20 cellular contexts compared by ENCODE assay signal in genomic region chr19:17957887-17958286, GRCh38. TPM values are rescaled to one million over a fixed set of nuclear protein-coding genes. Genes with fewer than 3 reads are reported as not detected.
DNase-seq lines count a peak whose midpoint lies in the region; ATAC-seq, FAIRE-seq and TF ChIP-seq lines count a peak whose summit lies in the region.
"Had no signal": no experiment of that assay in that cellular context is flagged by ENCODE, and none has a peak within 500 bp of the region (broad histone marks: within the 10 kb centered on the region; RNA-seq: fewer than 3 reads in every experiment).

No MANE protein-coding gene starts in this region.

- no peak overlapping the region for H2BK20ac ChIP-seq in H1 (ENCODE audit: low read length)

- H3K4me3 ChIP-seq in A549 (no peak overlapping the region), H1 (ENCODE audit: extremely low read depth in 1 of 4, insufficient read depth in 2 of 4, low read depth in 3 of 4, low read length in 4 of 4) (no peak overlapping the region), adrenal gland (no peak overlapping the region)
- H3K4me3 ChIP-seq: BLaER1, GM23338, HAP-1 had no signal

- no peak for DNase-seq in A549 (ENCODE audit: low read depth in 1 of 2, low spot score in 1 of 2)
- DNase-seq in D721Med (ENCODE audit: insufficient read length, low spot score): peak; percentile 1
- DNase-seq in H1 (ENCODE audit: low read depth in 1 of 2, low spot score in 2 of 2): no peak
- no peak for DNase-seq in adrenal gland
- DNase-seq in NCI-H510A treated with DMSO at 0.1 percent for 48 hours (lab: John Stamatoyannopoulos, UW): no peak
- DNase-seq: CD4-positive, alpha-beta T cell; CD8-positive, alpha-beta memory T cell; DMS53; DMS79 treated with DMSO at 0.1 percent for 48 hours; GF-D8 had no signal

- no peaks in the 10 kb centered on the region for H3K9me3 Mint-ChIP-seq in stimulated activated memory B cell treated with anti-CD40 and anti-IgM and Interleukin-4, amounts not matched to agents 10 μg/mL and 1 μg/mL and 100 μg/mL, for 72 hours
- H3K9me3 Mint-ChIP-seq: CD4-positive, alpha-beta T cell; CD8-positive, alpha-beta memory T cell; GM23338 had no signal

- TF ChIP-seq POLR2A in A549 (IDR thresholded peaks at IDR 0.05; ENCODE audit: low read length): no peak
- no peak for TF ChIP-seq POLR2A in H1 (IDR thresholded peaks at IDR 0.05; ENCODE audit: control extremely low read depth in 1 of 2, low read depth in 2 of 2, low read length in 2 of 2)
- no peak for TF ChIP-seq POLR2A in adrenal gland (IDR thresholded peaks at IDR 0.05)

- peaks cover 10% of the 10 kb centered on the region for H3K4me1 Mint-ChIP-seq in stimulated activated memory B cell treated with anti-CD40 and anti-IgM and Interleukin-4, amounts not matched to agents 10 μg/mL and 1 μg/mL and 100 μg/mL, for 72 hours

- no peak overlapping the region for H3K4me3 Mint-ChIP-seq in stimulated activated memory B cell treated with anti-CD40 and anti-IgM and Interleukin-4, amounts not matched to agents 10 μg/mL and 1 μg/mL and 100 μg/mL, for 72 hours
- H3K4me3 Mint-ChIP-seq: B cell; CD14-positive monocyte; CD4-positive, alpha-beta T cell; CD8-positive, alpha-beta memory T cell; GM23338 had no signal

- peaks cover 0 to 3% of the 10 kb centered on the region in 2 experiments for H4K20me1 ChIP-seq in H1 (replicated peaks in 1 of 2; ENCODE audit: control insufficient read depth in 1 of 2, insufficient read depth in 2 of 2, low read length in 2 of 2)

- no peak overlapping the region for H3K23ac ChIP-seq in H1 (ENCODE audit: insufficient read length)

- H3K18ac ChIP-seq in H1 (ENCODE audit: extremely low read depth, low read length): no peak overlapping the region

- no peak for TF ChIP-seq CTCF in A549 (IDR thresholded peaks at IDR 0.05)
- no peak for TF ChIP-seq CTCF in D721Med (IDR thresholded peaks at IDR 0.05; ENCODE audit: insufficient read depth, missing control alignments)
- no peak for TF ChIP-seq CTCF in H1 (IDR thresholded peaks at IDR 0.05; ENCODE audit: control extremely low read depth in 1 of 3, insufficient read depth in 1 of 3, low read depth in 1 of 3, low read length in 3 of 3)
- no peak for TF ChIP-seq CTCF in adrenal gland (IDR thresholded peaks at IDR 0.05)

- no peak overlapping the region for H3K56ac ChIP-seq in H1 (replicated peaks; ENCODE audit: insufficient read length, low read depth, low read length)

- no peak for TF ChIP-seq RAD21 in A549 (conservative IDR thresholded peaks at IDR 0.05 in 1 of 2, IDR thresholded peaks at IDR 0.05 in 1 of 2)
- TF ChIP-seq RAD21 in H1 (IDR thresholded peaks at IDR 0.05 in 1 of 2, conservative IDR thresholded peaks at IDR 0.05 in 1 of 2; ENCODE audit: low read depth in 2 of 2, low read length in 2 of 2): no peak

- H3K27ac ChIP-seq in A549 (no peak overlapping the region), H1 (ENCODE audit: low read depth, low read length) (no peak overlapping the region), adrenal gland (no peak overlapping the region)
- H3K27ac ChIP-seq: BLaER1 had no signal

- intact Hi-C loops in adrenal gland (cut with DNase I): no loop called here

- H4K8ac ChIP-seq in H1 (ENCODE audit: extremely low read depth, insufficient read depth, low read length): no peak overlapping the region

- no peak overlapping the region for H2BK12ac ChIP-seq in H1 (ENCODE audit: low read depth, low read length)

- H3K27ac Mint-ChIP-seq in stimulated activated memory B cell treated with anti-CD40 and anti-IgM and Interleukin-4, amounts not matched to agents 10 μg/mL and 1 μg/mL and 100 μg/mL, for 72 hours: no peak overlapping the region
- H3K27ac Mint-ChIP-seq: B cell; CD14-positive monocyte; CD4-positive, alpha-beta T cell; GM23338 had no signal

- H3K27me3 Mint-ChIP-seq in stimulated activated memory B cell treated with anti-CD40 and anti-IgM and Interleukin-4, amounts not matched to agents 10 μg/mL and 1 μg/mL and 100 μg/mL, for 72 hours: peaks cover 59% of the 10 kb centered on the region

- no peak for ATAC-seq in A549
- no peak for ATAC-seq in stimulated activated memory B cell treated with anti-CD40 and anti-IgM and Interleukin-4, amounts not matched to agents 10 μg/mL and 1 μg/mL and 100 μg/mL, for 72 hours
- ATAC-seq: GM23338 had no signal

- H3K79me2 ChIP-seq in H1 (ENCODE audit: control insufficient read depth in 1 of 2, insufficient read depth in 2 of 2, low read length in 2 of 2): no peaks in the 10 kb centered on the region

- no peak overlapping the region for H4K5ac ChIP-seq in H1 (ENCODE audit: insufficient read length, low read depth, low read length)

- H3K4ac ChIP-seq in H1 (replicated peaks; ENCODE audit: insufficient read length, low read depth, low read length): no peak overlapping the region

- TF ChIP-seq EP300 in A549 (IDR thresholded peaks at IDR 0.05) (no peak), H1 (IDR thresholded peaks at IDR 0.05; ENCODE audit: borderline replicate concordance in 1 of 2, low read depth in 2 of 2, low read length in 2 of 2) (no peak)

- H4K91ac ChIP-seq in H1 (replicated peaks; ENCODE audit: insufficient read length, low read length): no peak overlapping the region

- H3K4me1 ChIP-seq in A549 (no peaks in the 10 kb centered on the region; the same call in 2 of the 3 replicates), H1 (replicated peaks in 1 of 4; ENCODE audit: control insufficient read depth in 3 of 4, insufficient read depth in 4 of 4, low read length in 3 of 4) (peaks cover 0 to 17% (median 5%) of the 10 kb centered on the region in 4 experiments; a peak in 6 of 7 replicates), adrenal gland (replicated peaks in 1 of 2) (peaks cover 0 to 2% of the 10 kb centered on the region in 2 donors)

- H3K36me3 ChIP-seq in H1 (ENCODE audit: control insufficient read depth in 2 of 4, insufficient read depth in 4 of 4, low read length in 3 of 4) (no peaks in the 10 kb centered on the region), adrenal gland (replicated peaks in 1 of 2) (no peaks in the 10 kb centered on the region)
- H3K36me3 ChIP-seq: BLaER1, HAP-1 had no signal

- H3K4me2 ChIP-seq in A549 (no peak overlapping the region), H1 (ENCODE audit: insufficient read depth in 1 of 2, low read depth in 2 of 2, low read length in 2 of 2) (no peak overlapping the region)
- H3K4me2 ChIP-seq: BLaER1, GM23338 had no signal

- no peaks in the 10 kb centered on the region for H3K36me3 Mint-ChIP-seq in stimulated activated memory B cell treated with anti-CD40 and anti-IgM and Interleukin-4, amounts not matched to agents 10 μg/mL and 1 μg/mL and 100 μg/mL, for 72 hours
- H3K36me3 Mint-ChIP-seq: CD8-positive, alpha-beta memory T cell had no signal

- H3K23me2 ChIP-seq in H1 (ENCODE audit: low read depth, low read length): no peaks in the 10 kb centered on the region

- H3K9me3 ChIP-seq in A549 (no peaks in the 10 kb centered on the region), H1 (ENCODE audit: insufficient read depth in 2 of 2, low read depth in 1 of 2, low read length in 1 of 2) (no peaks in the 10 kb centered on the region), adrenal gland (replicated peaks in 1 of 3) (no peaks in the 10 kb centered on the region)
- H3K9me3 ChIP-seq: BLaER1, HAP-1 had no signal

- H3K9ac ChIP-seq in H1 (replicated peaks in 1 of 4; ENCODE audit: extremely low read depth in 1 of 4, low read depth in 3 of 4, low read length in 3 of 4): no peak overlapping the region
- H3K9ac ChIP-seq: BLaER1 had no signal

- no peaks in the 10 kb centered on the region for H3K79me1 ChIP-seq in H1 (ENCODE audit: low read depth, low read length)

- H3K27me3 ChIP-seq in H1 (replicated peaks in 1 of 4; ENCODE audit: control insufficient read depth in 3 of 4, extremely low read depth in 1 of 4, insufficient read depth in 3 of 4, low read length in 3 of 4) (peaks cover 3 to 21% (median 13%) of the 10 kb centered on the region in 4 experiments), adrenal gland (peaks cover 24% of the 10 kb centered on the region)

- no peak overlapping the region for H2BK120ac ChIP-seq in H1 (replicated peaks; ENCODE audit: low read depth, low read length)

- POLR2A ChIA-PET in A549 (lab: Yijun Ruan, JAX): no interaction called here
- POLR2A ChIA-PET in H1 (lab: Charles Lee; ENCODE audit: partially characterized antibody): interaction anchor here (0.8 to 2.1 kb wide), 7 partner anchors 9 to 97 kb away, joined by 3 to 7 read pairs (median 3); partner anchors contain the start of genes CCDC124 and KCNN1

- H2BK15ac ChIP-seq in H1 (ENCODE audit: low read length): no peak overlapping the region

- no peak overlapping the region for H3K14ac ChIP-seq in H1 (ENCODE audit: insufficient read length)

- H2AK5ac ChIP-seq in H1 (ENCODE audit: low read depth, low read length): no peak overlapping the region

- H2AFZ ChIP-seq in H1 (ENCODE audit: low read length): no peak overlapping the region
- H2AFZ ChIP-seq: GM23338 had no signal

- H2BK5ac ChIP-seq in H1 (ENCODE audit: low read depth, low read length): 0 out of 2 replicates have a peak overlapping the region, but pooled peaks have one; percentile 10

- FAIRE-seq in A549 (lab: Jason Lieb, UNC) (no peak), D721Med (lab: Jason Lieb, UNC) (no peak), H1 (lab: Jason Lieb, UNC) (no peak)
- FAIRE-seq: GM12891, GM18507, H54 had no signal

- CTCF ChIA-PET in A549 (lab: Yijun Ruan, JAX): interaction anchor here (2.0 to 2.1 kb wide), 2 partner anchors 12 to 40 kb away, joined by 8 to 10 read pairs; no protein-coding TSS in a partner anchor
- CTCF ChIA-PET in H1 (lab: Charles Lee; ENCODE audit: partially characterized antibody): interaction anchor here (0.7 to 21.5 kb wide), 7 partner anchors 11 to 38 kb away, joined by 3 to 271 read pairs (median 4); no protein-coding TSS in a partner anchor

RNA-seq across cellular contexts. Expression of gene KCNN1, which starts 9.0 kb away (rescaled TPM):
- polyA plus RNA-seq in A549 (2011; rRNA removed) (0.20 and 0.43 TPM in 2 replicates), A549 (2017; fragmentation: RNase III; extraction: RNeasy Plus Mini Kit Qiagen cat#74134 plus additional on column Dnase treatment) (0.56 to 0.85 TPM (median 0.69 TPM) in 3 replicates), H1 (2011; rRNA removed) (12.5 and 19.3 TPM in 2 replicates), adrenal gland (under 1 TPM in 2 of 3 donors, not detected in 1; 0.16 to 0.47 TPM)
- polyA plus RNA-seq in A549 (2012; cell fraction: cytosol; rRNA removed): 0.62 and 0.69 TPM in 2 replicates
- 0.28 and 0.89 TPM in 2 replicates for polyA plus RNA-seq in A549 (2012; cell fraction: nucleus; rRNA removed)
- polyA minus RNA-seq in A549 (2011; rRNA and poly(A)+ RNA removed): 0.37 and 0.63 TPM in 2 replicates
- total RNA-seq in H1 (2021; fragmentation: NEBNext Ultra II Directional; extraction: Animal tissue kit (Norgen Biotek cat#: 25700)): 9.3 and 11.0 TPM in 2 replicates
- 13.7 TPM for polyA plus RNA-seq in H1 (2011; cell fraction: cytosol; rRNA removed)
- 21.8 TPM for polyA plus RNA-seq in H1 (2011; cell fraction: nucleus; rRNA removed)
- 4.1 to 10.5 TPM (median 8.4 TPM) in 4 replicates for polyA plus RNA-seq in H1 (2012, experiment 1 of 2)
- polyA plus RNA-seq in H1 (2012, experiment 2 of 2): 5.8 TPM
- 6.0 TPM for polyA plus RNA-seq in H1 (2013, experiment 1 of 2)
- 5.9 TPM for polyA plus RNA-seq in H1 (2013, experiment 2 of 2)
- polyA minus RNA-seq in H1 (2011; rRNA and poly(A)+ RNA removed): 6.7 and 7.7 TPM in 2 replicates
- 15.0 TPM for polyA minus RNA-seq in H1 (2011; cell fraction: cytosol; rRNA and poly(A)+ RNA removed)
- polyA minus RNA-seq in H1 (2011; cell fraction: nucleus; rRNA and poly(A)+ RNA removed): 14.4 TPM
- under 1 TPM in 7 of 8 donors, not detected in 1; 0.22 to 0.96 (median 0.69) TPM for total RNA-seq in adrenal gland
- total RNA-seq: A172; B cell; CD4-positive, alpha-beta T cell had no signal
- polyA plus RNA-seq: CD14-positive monocyte; CD8-positive, alpha-beta memory T cell had no signal

RNA-seq across cellular contexts. Expression of gene CCDC124, which starts 25.1 kb away (rescaled TPM):
- polyA plus RNA-seq in A549 (2011; rRNA removed) (20.8 and 35.4 TPM in 2 replicates), A549 (2017; fragmentation: RNase III; extraction: RNeasy Plus Mini Kit Qiagen cat#74134 plus additional on column Dnase treatment) (113 to 123 TPM (median 116 TPM) in 3 replicates), H1 (2011; rRNA removed) (95.2 and 135 TPM in 2 replicates), adrenal gland (100 to 1,000 TPM in 2 of 3 donors, 10 to 100 TPM in 1; 11.3 to 143 (median 114) TPM)
- polyA plus RNA-seq in A549 (2012; cell fraction: cytosol; rRNA removed): 175 and 186 TPM in 2 replicates
- 127 and 154 TPM in 2 replicates for polyA plus RNA-seq in A549 (2012; cell fraction: nucleus; rRNA removed)
- 3.9 and 10.2 TPM in 2 replicates for polyA minus RNA-seq in A549 (2011; rRNA and poly(A)+ RNA removed)
- 101 and 103 TPM in 2 replicates for total RNA-seq in H1 (2021; fragmentation: NEBNext Ultra II Directional; extraction: Animal tissue kit (Norgen Biotek cat#: 25700))
- polyA plus RNA-seq in H1 (2011; cell fraction: cytosol; rRNA removed): 144 TPM
- polyA plus RNA-seq in H1 (2011; cell fraction: nucleus; rRNA removed): 88.6 TPM
- polyA plus RNA-seq in H1 (2012, experiment 1 of 2): 87.6 to 144 TPM (median 124 TPM) in 4 replicates
- polyA plus RNA-seq in H1 (2012, experiment 2 of 2): 94.8 TPM
- polyA plus RNA-seq in H1 (2013, experiment 1 of 2): 71.0 TPM
- 71.2 TPM for polyA plus RNA-seq in H1 (2013, experiment 2 of 2)
- 5.9 and 7.2 TPM in 2 replicates for polyA minus RNA-seq in H1 (2011; rRNA and poly(A)+ RNA removed)
- 27.8 TPM for polyA minus RNA-seq in H1 (2011; cell fraction: cytosol; rRNA and poly(A)+ RNA removed)
- 20.0 TPM for polyA minus RNA-seq in H1 (2011; cell fraction: nucleus; rRNA and poly(A)+ RNA removed)
- total RNA-seq in adrenal gland: 10 to 100 TPM; 43.2 to 70.0 (median 65.9) TPM

RNA-seq across cellular contexts. Expression of gene ARRDC2, which starts 50.1 kb away (rescaled TPM):
- polyA plus RNA-seq in A549 (2011; rRNA removed): 11.2 and 14.5 TPM in 2 replicates
- 20.2 and 31.4 TPM in 2 replicates for polyA plus RNA-seq in A549 (2012; cell fraction: cytosol; rRNA removed)
- polyA plus RNA-seq in A549 (2012; cell fraction: nucleus; rRNA removed): 59.5 and 87.8 TPM in 2 replicates
- polyA plus RNA-seq in A549 (2017; fragmentation: RNase III; extraction: RNeasy Plus Mini Kit Qiagen cat#74134 plus additional on column Dnase treatment): 14.8 to 15.2 TPM (median 15.0 TPM) in 3 replicates
- 5.6 and 7.9 TPM in 2 replicates for polyA minus RNA-seq in A549 (2011; rRNA and poly(A)+ RNA removed)
- 6.2 and 6.9 TPM in 2 replicates for total RNA-seq in H1 (2021; fragmentation: NEBNext Ultra II Directional; extraction: Animal tissue kit (Norgen Biotek cat#: 25700))
- polyA plus RNA-seq in H1 (2011; rRNA removed): 5.4 and 5.8 TPM in 2 replicates
- polyA plus RNA-seq in H1 (2011; cell fraction: cytosol; rRNA removed): 6.6 TPM
- 9.2 TPM for polyA plus RNA-seq in H1 (2011; cell fraction: nucleus; rRNA removed)
- 5.2 to 7.8 TPM (median 5.9 TPM) in 4 replicates for polyA plus RNA-seq in H1 (2012, experiment 1 of 2)
- 4.6 TPM for polyA plus RNA-seq in H1 (2012, experiment 2 of 2)
- polyA plus RNA-seq in H1 (2013, experiment 1 of 2): 3.4 TPM
- polyA plus RNA-seq in H1 (2013, experiment 2 of 2): 3.6 TPM
- 2.7 and 6.1 TPM in 2 replicates for polyA minus RNA-seq in H1 (2011; rRNA and poly(A)+ RNA removed)
- polyA minus RNA-seq in H1 (2011; cell fraction: cytosol; rRNA and poly(A)+ RNA removed): 7.0 TPM
- 10.7 TPM for polyA minus RNA-seq in H1 (2011; cell fraction: nucleus; rRNA and poly(A)+ RNA removed)
- 10 to 100 TPM in 7 of 8 donors, 1 to 10 TPM in 1; 4.7 to 27.4 (median 17.3) TPM for total RNA-seq in adrenal gland
- 10 to 100 TPM in 2 of 3 donors, 1 to 10 TPM in 1; 2.7 to 54.3 (median 20.8) TPM for polyA plus RNA-seq in adrenal gland
